In genomic region chr11:66070604-66071325, GRCh38 we compare ENCODE assay signal across 8 cellular contexts. TPM values are rescaled to one million over a fixed set of nuclear protein-coding genes. Genes with fewer than 3 reads are reported as not detected.
DNase-seq lines count a peak whose midpoint lies in the region; ATAC-seq, FAIRE-seq and TF ChIP-seq lines count a peak whose summit lies in the region.

No MANE protein-coding gene starts in this region.

- H3K27ac ChIP-seq in A549 (peak overlapping the region; percentile 95 to 98), neural progenitor cell (no peak overlapping the region)

- no peak for TF ChIP-seq EP300 in A549 (IDR thresholded peaks at IDR 0.05)

- POLR2A ChIA-PET in A549 (lab: Yijun Ruan, JAX), result interaction anchor here (0.5 to 2.1 kb wide), 5 partner anchors 19 to 54 kb away, joined by 3 to 11 read pairs (median 4); partner anchors contain the start of gene SF3B2

- no peak for FAIRE-seq in A549 (lab: Jason Lieb, UNC)

- DNase-seq in A549 (ENCODE audit: low read depth in 1 of 2, low spot score in 1 of 2), result peak in 1 of 2 experiments; percentile 38
- peak; percentile 22 for DNase-seq in activated T-cell treated with anti-CD3 and anti-CD28 coated beads, Interleukin-2, amount 50 U/mL, for 4 hours
- peak in 1 of 2 donors; percentile 69 for DNase-seq in foreskin fibroblast
- peak; percentile 45 for DNase-seq in neural progenitor cell (ENCODE audit: low spot score)
- DNase-seq in NCI-H1694 treated with DMSO at 0.1 percent for 48 hours (lab: John Stamatoyannopoulos, UW), result no peak
- DNase-seq in OCI-M2 (lab: John Stamatoyannopoulos, UW; ENCODE audit: unreplicated experiment), result no peak

- peaks cover 38% of the 10 kb centered on the region for H3F3A ChIP-seq in neural progenitor cell (ENCODE audit: low read depth)

- no peak for TF ChIP-seq POLR2A in A549 (IDR thresholded peaks at IDR 0.05; ENCODE audit: low read length)

- peaks cover 41% of the 10 kb centered on the region for H3K36me3 Mint-ChIP-seq in activated T-cell treated with anti-CD3 and anti-CD28 coated beads, Interleukin-2, amount 50 U/mL, for 4 hours (ENCODE audit: insufficient read depth)
- H3K36me3 Mint-ChIP-seq in neural progenitor cell, result peaks cover 24% of the 10 kb centered on the region

- peaks cover 66% of the 10 kb centered on the region for H3K4me1 Mint-ChIP-seq in activated T-cell treated with anti-CD3 and anti-CD28 coated beads, Interleukin-2, amount 50 U/mL, for 4 hours (ENCODE audit: low read depth)
- peaks cover 19% of the 10 kb centered on the region for H3K4me1 Mint-ChIP-seq in neural progenitor cell

- H3K27ac Mint-ChIP-seq in neural progenitor cell, result peak overlapping the region; percentile 22

- H3K4me2 ChIP-seq in A549 (peak overlapping the region; percentile 95), neural progenitor cell (peak overlapping the region; percentile 99)

- TF ChIP-seq CTCF in A549 (IDR thresholded peaks at IDR 0.05) (no peak), foreskin fibroblast (IDR thresholded peaks at IDR 0.05; ENCODE audit: low read depth, low read length) (no peak), neural progenitor cell (IDR thresholded peaks at IDR 0.05) (no peak)

- ATAC-seq in A549 (peak; percentile 21 to 28; a peak in 5 of 6 replicates), GM18498 (IDR thresholded peaks at IDR 0.05; ENCODE audit: unreplicated experiment) (peak; percentile 19), HG03457 (IDR thresholded peaks at IDR 0.05; ENCODE audit: unreplicated experiment) (peak; percentile 5)
- ATAC-seq in activated T-cell treated with anti-CD3 and anti-CD28 coated beads, Interleukin-2, amount 50 U/mL, for 4 hours, result peak; percentile 23 to 28

- peak overlapping the region; percentile 82 for H2AFZ ChIP-seq in neural progenitor cell (replicated peaks)

- H3K9ac ChIP-seq in neural progenitor cell, result peak overlapping the region; percentile 43

- CTCF ChIA-PET in A549 (lab: Yijun Ruan, JAX), result interaction anchor here (0.8 to 10.5 kb wide), 9 partner anchors 10 to 190 kb away, joined by 3 to 233 read pairs (median 3); partner anchors contain the start of genes GAL3ST3 and SF3B2

- H3K36me3 ChIP-seq in neural progenitor cell, result peaks cover 4% of the 10 kb centered on the region

- peak overlapping the region; percentile 90 for H3K4me3 Mint-ChIP-seq in activated T-cell treated with anti-CD3 and anti-CD28 coated beads, Interleukin-2, amount 50 U/mL, for 4 hours
- H3K4me3 Mint-ChIP-seq in neural progenitor cell, result peak overlapping the region; percentile 96

- H3K27me3 Mint-ChIP-seq in activated T-cell treated with anti-CD3 and anti-CD28 coated beads, Interleukin-2, amount 50 U/mL, for 4 hours (ENCODE audit: low read depth), result no peaks in the 10 kb centered on the region
- peaks cover 3% of the 10 kb centered on the region for H3K27me3 Mint-ChIP-seq in neural progenitor cell (ENCODE audit: insufficient read depth, low read depth)

- peaks cover 33% of the 10 kb centered on the region for H4K20me1 ChIP-seq in neural progenitor cell (ENCODE audit: low read depth)

- no peaks in the 10 kb centered on the region for H3K9me3 Mint-ChIP-seq in activated T-cell treated with anti-CD3 and anti-CD28 coated beads, Interleukin-2, amount 50 U/mL, for 4 hours
- no peaks in the 10 kb centered on the region for H3K9me3 Mint-ChIP-seq in neural progenitor cell

- H3K9me3 ChIP-seq in A549 (no peaks in the 10 kb centered on the region), neural progenitor cell (ENCODE audit: low read depth) (no peaks in the 10 kb centered on the region)

- peaks cover 32% of the 10 kb centered on the region for H3K4me1 ChIP-seq in A549
- H3K4me1 ChIP-seq in neural progenitor cell, result peaks cover 15% of the 10 kb centered on the region

- H3K4me3 ChIP-seq in A549, result peak overlapping the region; percentile 87
- peak overlapping the region; percentile 78 to 79 for H3K4me3 ChIP-seq in foreskin fibroblast (ENCODE audit: low read depth in 1 of 2, low read length in 2 of 2)
- H3K4me3 ChIP-seq in neural progenitor cell, result peak overlapping the region; percentile 98

- H3K27me3 ChIP-seq in neural progenitor cell, result no peaks in the 10 kb centered on the region

- H3K79me2 ChIP-seq in neural progenitor cell (ENCODE audit: low read depth), result peaks cover 15% of the 10 kb centered on the region

- no peak; a peak in 1 of 5 replicates for TF ChIP-seq RAD21 in A549 (conservative IDR thresholded peaks at IDR 0.05 in 1 of 2, IDR thresholded peaks at IDR 0.05 in 1 of 2)

- 0% methylated on average over 11 of the region's 58 CpGs for WGBS in A549 (ENCODE audit: missing lambda C conversion rate)

TF ChIP-seq in A549, 52 proteins besides CTCF, POLR2A, EP300 and RAD21:
- TF ChIP-seq KDM1A (IDR thresholded peaks at IDR 0.05; ENCODE audit: low read depth), result no peak
- no peak for TF ChIP-seq ZFP36 (IDR thresholded peaks at IDR 0.05; ENCODE audit: borderline replicate concordance, partially characterized antibody)
- no peak for TF ChIP-seq ZC3H11A (IDR thresholded peaks at IDR 0.05)
- TF ChIP-seq NR3C1 (IDR thresholded peaks at IDR 0.05), result no peak
- TF ChIP-seq SMC3 (IDR thresholded peaks at IDR 0.05), result no peak
- no peak for TF ChIP-seq CBX8 (IDR thresholded peaks at IDR 0.05)
- TF ChIP-seq HOXB13 (CRISPR knock-in tag; IDR thresholded peaks at IDR 0.05; ENCODE audit: low read depth), result no peak
- no peak for TF ChIP-seq ZNF302 (CRISPR knock-in tag; IDR thresholded peaks at IDR 0.05)
- no peak for TF ChIP-seq CHD2 (IDR thresholded peaks at IDR 0.05; ENCODE audit: low read length, partially characterized antibody)
TF ChIP-seq in A549: peak in this region for 0.

RNA-seq across cellular contexts. Expression of gene PACS1, which starts 0.7 kb away (rescaled TPM):
- polyA plus RNA-seq in A549 (2011; rRNA removed) (48.2 and 71.7 TPM in 2 replicates), A549 (2017; fragmentation: RNase III; extraction: RNeasy Plus Mini Kit Qiagen cat#74134 plus additional on column Dnase treatment) (49.4 to 64.0 TPM (median 59.1 TPM) in 3 replicates)
- 38.2 and 53.4 TPM in 2 replicates for polyA plus RNA-seq in A549 (2012; cell fraction: cytosol; rRNA removed)
- polyA plus RNA-seq in A549 (2012; cell fraction: nucleus; rRNA removed), result 68.3 and 74.7 TPM in 2 replicates
- polyA minus RNA-seq in A549 (2011; rRNA and poly(A)+ RNA removed), result 175 and 196 TPM in 2 replicates
- 10 to 100 TPM; 43.4 to 46.3 (median 44.8) TPM for total RNA-seq in activated T-cell treated with anti-CD3 and anti-CD28 coated beads, Interleukin-2, amount 50 U/mL, for 4 hours
- 13.4 and 15.2 TPM in 2 replicates for total RNA-seq in neural progenitor cell (ENCODE audit: low replicate concordance)

RNA-seq across cellular contexts. Expression of gene SF3B2, which starts 18.6 kb away (rescaled TPM):
- polyA plus RNA-seq in A549 (2011; rRNA removed), result 107 and 108 TPM in 2 replicates
- 115 and 117 TPM in 2 replicates for polyA plus RNA-seq in A549 (2012; cell fraction: cytosol; rRNA removed)
- polyA plus RNA-seq in A549 (2012; cell fraction: nucleus; rRNA removed), result 237 and 244 TPM in 2 replicates
- 169 to 184 TPM (median 182 TPM) in 3 replicates for polyA plus RNA-seq in A549 (2017; fragmentation: RNase III; extraction: RNeasy Plus Mini Kit Qiagen cat#74134 plus additional on column Dnase treatment)
- polyA minus RNA-seq in A549 (2011; rRNA and poly(A)+ RNA removed), result 63.4 and 82.5 TPM in 2 replicates
- 100 to 1,000 TPM; 368 to 384 (median 376) TPM for total RNA-seq in activated T-cell treated with anti-CD3 and anti-CD28 coated beads, Interleukin-2, amount 50 U/mL, for 4 hours
- 177 and 198 TPM in 2 replicates for total RNA-seq in neural progenitor cell (ENCODE audit: low replicate concordance)

RNA-seq across cellular contexts. Expression of gene GAL3ST3, which starts 21.8 kb away (rescaled TPM):
- not detected in 2 replicates for polyA plus RNA-seq in A549 (2011; rRNA removed)
- polyA plus RNA-seq in A549 (2012; cell fraction: cytosol; rRNA removed), result not detected in 2 replicates
- polyA plus RNA-seq in A549 (2012; cell fraction: nucleus; rRNA removed), result not detected in 2 replicates
- polyA plus RNA-seq in A549 (2017; fragmentation: RNase III; extraction: RNeasy Plus Mini Kit Qiagen cat#74134 plus additional on column Dnase treatment), result not detected in 3 replicates
- polyA minus RNA-seq in A549 (2011; rRNA and poly(A)+ RNA removed), result not detected in 2 replicates
- not detected for total RNA-seq in activated T-cell treated with anti-CD3 and anti-CD28 coated beads, Interleukin-2, amount 50 U/mL, for 4 hours
- total RNA-seq in neural progenitor cell (ENCODE audit: low replicate concordance), result 8.5 and 35.9 TPM in 2 replicates

RNA-seq across cellular contexts. Expression of gene CATSPER1, which starts 44.5 kb away (rescaled TPM):
- polyA plus RNA-seq in A549 (2011; rRNA removed), result 0.54 and 0.97 TPM in 2 replicates
- polyA plus RNA-seq in A549 (2012; cell fraction: cytosol; rRNA removed), result 0.43 and 0.49 TPM in 2 replicates
- polyA plus RNA-seq in A549 (2012; cell fraction: nucleus; rRNA removed), result 0.17 and 0.20 TPM in 2 replicates
- 0.46 to 0.75 TPM (median 0.70 TPM) in 3 replicates for polyA plus RNA-seq in A549 (2017; fragmentation: RNase III; extraction: RNeasy Plus Mini Kit Qiagen cat#74134 plus additional on column Dnase treatment)
- polyA minus RNA-seq in A549 (2011; rRNA and poly(A)+ RNA removed), result 0.12 TPM in 1 of 2 replicates, not detected in the other
- not detected for total RNA-seq in activated T-cell treated with anti-CD3 and anti-CD28 coated beads, Interleukin-2, amount 50 U/mL, for 4 hours
- not detected in 2 replicates for total RNA-seq in neural progenitor cell (ENCODE audit: low replicate concordance)

RNA-seq across cellular contexts. Expression of gene CST6, which starts 59.0 kb away (rescaled TPM):
- not detected in 2 replicates for polyA plus RNA-seq in A549 (2011; rRNA removed)
- polyA plus RNA-seq in A549 (2012; cell fraction: cytosol; rRNA removed), result 0.05 TPM in 1 of 2 replicates, not detected in the other
- polyA plus RNA-seq in A549 (2012; cell fraction: nucleus; rRNA removed), result 0.31 and 0.54 TPM in 2 replicates
- polyA plus RNA-seq in A549 (2017; fragmentation: RNase III; extraction: RNeasy Plus Mini Kit Qiagen cat#74134 plus additional on column Dnase treatment), result not detected in 3 replicates
- polyA minus RNA-seq in A549 (2011; rRNA and poly(A)+ RNA removed), result not detected in 2 replicates
- 1 to 10 TPM in 1 of 3 donors, under 1 TPM in 2; 0.38 to 1.0 (median 0.45) TPM for total RNA-seq in activated T-cell treated with anti-CD3 and anti-CD28 coated beads, Interleukin-2, amount 50 U/mL, for 4 hours
- total RNA-seq in neural progenitor cell (ENCODE audit: low replicate concordance), result 0.50 TPM in 1 of 2 replicates, not detected in the other

Comparison
In these comparisons a context has a peak if more than half of its experiments do, and no peak if none do; other contexts are left out.
1. DNase-seq: peak in activated T-cell treated with anti-CD3 and anti-CD28 coated beads, Interleukin-2, amount 50 U/mL, for 4 hours (single experiment) and neural progenitor cell (single experiment); none in NCI-H1694 treated with DMSO at 0.1 percent for 48 hours (single experiment) and OCI-M2 (single experiment).
2. Peak in every context shown above with its lines, with median percentiles within 50 percentile points of each other: ATAC-seq and H3K4me3 ChIP-seq.